In the genomic region with DNA sequence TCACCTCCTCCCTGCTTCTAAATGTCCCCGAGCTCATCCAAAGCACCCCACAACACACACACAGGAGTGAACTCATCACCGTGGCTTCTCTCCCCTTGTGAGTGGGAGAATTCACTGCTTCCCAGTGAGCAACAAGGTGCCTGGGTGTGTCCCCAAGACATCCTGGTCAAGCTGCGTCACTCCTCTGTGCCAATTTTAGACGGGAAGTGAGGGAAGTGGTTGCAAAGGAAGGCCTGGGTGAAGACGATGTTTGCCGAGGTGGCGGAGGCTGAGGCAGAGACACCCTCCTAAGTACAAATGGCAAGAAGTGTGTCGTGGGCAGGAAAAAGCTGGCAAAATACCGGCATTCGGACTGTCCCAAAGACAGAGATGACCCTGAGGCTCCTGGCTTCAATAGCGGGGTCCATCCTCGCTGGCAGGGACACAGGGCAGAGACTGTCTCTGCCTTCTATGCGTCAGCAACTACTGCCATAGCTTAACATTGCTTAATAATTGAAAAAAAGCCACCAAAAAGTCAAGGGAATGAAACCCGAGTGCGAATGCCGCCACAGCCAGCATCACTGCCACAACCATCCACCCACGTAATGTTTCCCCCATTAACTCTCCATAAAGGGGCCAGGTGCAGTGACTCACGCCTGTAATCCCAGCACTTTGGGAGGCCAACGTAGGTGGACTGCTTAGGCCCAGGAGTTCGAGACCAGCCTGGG, we compare ENCODE assay signal across 11 cellular contexts.
DNase-seq lines count a peak whose midpoint lies in the region; ATAC-seq and TF ChIP-seq lines count a peak whose summit lies in the region.
"Had no signal": no experiment of that assay in that cellular context is flagged by ENCODE, and none has a peak within 500 bp of the region (broad histone marks: within the 10 kb centered on the region; RNA-seq: fewer than 3 reads in every experiment).

No MANE protein-coding gene starts in this region.

- H3K27me3 ChIP-seq in heart left ventricle (no peaks in the 10 kb centered on the region), uterus (no peaks in the 10 kb centered on the region)

- H3K9me3 ChIP-seq in heart left ventricle: no peaks in the 10 kb centered on the region
- no peaks in the 10 kb centered on the region for H3K9me3 ChIP-seq in uterus

- ATAC-seq in heart left ventricle: peak in 3 of 4 donors; percentile 4 to 60 (median 16)
- no peak for ATAC-seq in left ventricle myocardium superior

- peaks cover 37% of the 10 kb centered on the region for H3K36me3 Mint-ChIP-seq in chondrocyte (ENCODE audit: low read depth)
- H3K36me3 Mint-ChIP-seq in mesothelial cell of epicardium: peaks cover 12% of the 10 kb centered on the region

- TF ChIP-seq POLR2A in heart left ventricle (IDR thresholded peaks at IDR 0.05): no peak
- no peak for TF ChIP-seq POLR2A in uterus (IDR thresholded peaks at IDR 0.05)

- H3K27ac Mint-ChIP-seq in chondrocyte (ENCODE audit: unreplicated experiment): peak overlapping the region; percentile 99
- H3K27ac Mint-ChIP-seq in mesothelial cell of epicardium: peak overlapping the region; percentile 48

- H3K27me3 Mint-ChIP-seq in chondrocyte (ENCODE audit: low read depth) (no peaks in the 10 kb centered on the region), mesothelial cell of epicardium (ENCODE audit: low read depth) (no peaks in the 10 kb centered on the region)

- TF ChIP-seq CTCF in heart left ventricle (IDR thresholded peaks at IDR 0.05): no peak
- no peak for TF ChIP-seq CTCF in chondrocyte (IDR thresholded peaks at IDR 0.05)
- TF ChIP-seq CTCF in mesothelial cell of epicardium (IDR thresholded peaks at IDR 0.05; ENCODE audit: unreplicated experiment): no peak
- no peak for TF ChIP-seq CTCF in uterus (IDR thresholded peaks at IDR 0.05)

- H3K27ac ChIP-seq in heart left ventricle (peak overlapping the region in 11 of 12 donors; percentile 2 to 96 (median 82)), uterus (peak overlapping the region; percentile 90 to 91)
- H3K27ac ChIP-seq: SK-N-MC had no signal

- H3K4me3 ChIP-seq in heart left ventricle (no peak overlapping the region), uterus (no peak overlapping the region)
- H3K4me3 ChIP-seq: SK-N-MC had no signal

- DNase-seq in heart left ventricle (peak in 1 of 5 donors; percentile 37), left ventricle myocardium superior (no peak), chondrocyte (ENCODE audit: low spot score) (no peak), mesothelial cell of epicardium (ENCODE audit: low spot score in 2 of 2, unreplicated experiment in 2 of 2) (no peak), uterus (peak; percentile 14 to 16), NCI-H446 (lab: John Stamatoyannopoulos, UW) (no peak)
- no peak for DNase-seq in stimulated activated CD4-positive, alpha-beta T cell treated with anti-CD3 and anti-CD28 coated beads, Interleukin-2, amount 100 ng/mL, for 24 hours
- no peak for DNase-seq in stimulated activated CD4-positive, alpha-beta T cell treated with anti-CD3 and anti-CD28 coated beads, Interleukin-4, amount 100 ng/mL, for 1 hour
- DNase-seq: mesendoderm, NCI-H1436 had no signal

- intact Hi-C loops in heart left ventricle (cut with DNase I) (no loop called here), left ventricle myocardium superior (cut with micrococcal nuclease) (no loop called here), uterus (cut with DNase I; ENCODE audit: low total_unique reads) (no loop called here)

- H3K4me3 Mint-ChIP-seq in chondrocyte (ENCODE audit: unreplicated experiment): no peak overlapping the region
- no peak overlapping the region for H3K4me3 Mint-ChIP-seq in mesothelial cell of epicardium

- H3K4me1 Mint-ChIP-seq in chondrocyte (ENCODE audit: low read depth) (peaks cover 81% of the 10 kb centered on the region), mesothelial cell of epicardium (peaks cover 12% of the 10 kb centered on the region)

- H3K9me3 Mint-ChIP-seq in chondrocyte (ENCODE audit: low read depth) (no peaks in the 10 kb centered on the region), mesothelial cell of epicardium (no peaks in the 10 kb centered on the region)

- H3K36me3 ChIP-seq in heart left ventricle (peaks cover 0 to 30% (median 10%) of the 10 kb centered on the region in 9 donors), uterus (no peaks in the 10 kb centered on the region)

- H3K4me1 ChIP-seq in heart left ventricle (peaks cover 9 to 70% (median 45%) of the 10 kb centered on the region in 12 donors), uterus (peaks cover 0 to 8% of the 10 kb centered on the region in 2 donors)

- 67 to 79% (median 71%) methylated on average over 20 of the region's 20 CpGs for WGBS in heart left ventricle, 4 donors

Comparison
In these comparisons a context has a peak if more than half of its experiments do, and no peak if none do; other contexts are left out.
1. DNase-seq: peak in uterus (2 of 2); none in left ventricle myocardium superior (single experiment), chondrocyte (single experiment), mesothelial cell of epicardium (0 of 2), stimulated activated CD4-positive, alpha-beta T cell treated with anti-CD3 and anti-CD28 coated beads, Interleukin-2, amount 100 ng/mL, for 24 hours (0 of 2), stimulated activated CD4-positive, alpha-beta T cell treated with anti-CD3 and anti-CD28 coated beads, Interleukin-4, amount 100 ng/mL, for 1 hour (single experiment) and NCI-H446 (0 of 2).